ENCODE assay signal across 15 cellular contexts in the genomic region with DNA sequence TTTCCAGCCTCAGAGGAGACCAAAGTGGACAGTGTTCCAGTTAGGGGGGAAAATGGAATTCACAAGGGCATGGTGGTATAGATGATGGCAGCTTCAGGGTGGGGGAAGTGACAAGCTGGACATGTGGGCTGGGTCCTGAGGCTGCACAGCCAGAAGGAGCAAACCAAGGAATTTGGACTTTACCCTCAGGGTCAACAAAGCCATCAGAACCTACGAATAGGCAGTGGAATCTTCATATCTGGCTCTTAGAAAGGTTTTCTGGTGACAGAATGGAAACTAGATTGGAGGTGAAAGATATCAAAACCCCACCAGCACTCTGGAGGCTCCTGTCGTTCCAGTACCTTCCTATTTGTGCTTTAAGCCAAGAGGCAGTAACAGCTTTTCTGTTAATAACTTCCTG.
"Had no signal": no experiment of that assay in that cellular context is flagged by ENCODE, and none has a peak within 500 bp of the region (broad histone marks: within the 10 kb centered on the region; RNA-seq: fewer than 3 reads in every experiment).

No MANE protein-coding gene starts in this region.

- ATAC-seq: heart left ventricle, left ventricle myocardium superior had no signal

- H3K9me3 ChIP-seq: breast epithelium, esophagus squamous epithelium, heart left ventricle, neutrophil had no signal

- DNase-seq: activated CD4-positive, alpha-beta T cell treated with anti-CD3 and anti-CD28 coated beads, Interleukin-2, amount 50 U/mL, for 4 hours; activated CD4-positive, CD25-positive, alpha-beta regulatory T cell treated with anti-CD3 and anti-CD28 coated beads, Interleukin-2, amount 50 U/mL, for 72 hours; activated naive CD4-positive, alpha-beta T cell treated with anti-CD3 and anti-CD28 coated beads, Interleukin-2, amount 50 U/mL, for 16 hours; activated T-cell treated with anti-CD3 and anti-CD28 coated beads, Interleukin-2, amount 50 U/mL, for 1 hour; amygdala; dorsolateral prefrontal cortex; esophagus squamous epithelium; foreskin fibroblast; heart left ventricle; left ventricle myocardium superior; posterior cingulate gyrus; stimulated activated CD4-positive, alpha-beta T cell treated with anti-CD3 and anti-CD28 coated beads, Interleukin-2, amount 100 ng/mL, for 48 hours had no signal

- H3K27ac ChIP-seq: breast epithelium, dorsolateral prefrontal cortex, esophagus squamous epithelium, neutrophil had no signal

- H3K4me3 ChIP-seq: breast epithelium, esophagus squamous epithelium, heart left ventricle had no signal

- H3K4me1 ChIP-seq: breast epithelium had no signal

- H3K4me3 Mint-ChIP-seq: stimulated activated naive CD8-positive, alpha-beta T cell treated with anti-CD3 and anti-CD28 coated beads, Interleukin-15, Interleukin-2, amounts not matched to agents 100 ng/mL and 50 ng/mL, for 24 hours had no signal

- H3K36me3 ChIP-seq: breast epithelium, esophagus squamous epithelium, heart left ventricle, neutrophil had no signal

- H3K9me3 Mint-ChIP-seq: stimulated activated naive CD8-positive, alpha-beta T cell treated with anti-CD3 and anti-CD28 coated beads, Interleukin-15, Interleukin-2, amounts not matched to agents 100 ng/mL and 50 ng/mL, for 24 hours had no signal

- H3K27ac Mint-ChIP-seq: stimulated activated naive CD8-positive, alpha-beta T cell treated with anti-CD3 and anti-CD28 coated beads, Interleukin-15, Interleukin-2, amounts not matched to agents 100 ng/mL and 50 ng/mL, for 24 hours had no signal
